In genomic region chr6:99425647-99426453, GRCh38 we compare ENCODE assay signal across 7 cellular contexts. TPM values are rescaled to one million over a fixed set of nuclear protein-coding genes. Genes with fewer than 3 reads are reported as not detected.
DNase-seq lines count a peak whose midpoint lies in the region; ATAC-seq, FAIRE-seq and TF ChIP-seq lines count a peak whose summit lies in the region.

No MANE protein-coding gene starts in this region.

- no peak for FAIRE-seq in K562 (lab: Jason Lieb, UNC)

- ATAC-seq in GM18502 (IDR thresholded peaks at IDR 0.05; ENCODE audit: poor library complexity, unreplicated experiment) (peak; percentile 62), HG02938 (IDR thresholded peaks at IDR 0.05; ENCODE audit: unreplicated experiment) (peak; percentile 43), K562 (peak; percentile 84)

- H3K4me3 ChIP-seq in K562 = peak overlapping the region; percentile 79
- H3K4me3 ChIP-seq in iPS DF 6.9 (ENCODE audit: low read length) = peak overlapping the region; percentile 69; the same call in 1 of the 2 replicates
- H3K4me3 ChIP-seq in sigmoid colon = peak overlapping the region; percentile 70 to 90 (median 78)

- BruUV-seq in K562 (replicated peaks; lab: Mats Ljungman, UMichigan) = TSS peak; percentile 68

- H3K4me1 ChIP-seq in K562 (replicated peaks in 1 of 2; ENCODE audit: control insufficient read depth in 2 of 2, insufficient read depth in 2 of 2, low read length in 2 of 2) (peaks cover 8 to 20% of the 10 kb centered on the region in 2 experiments; a peak in 4 of 5 replicates), iPS DF 6.9 (ENCODE audit: control insufficient read depth, insufficient read depth, low read length) (no peaks in the 10 kb centered on the region), sigmoid colon (peaks cover 0 to 57% (median 48%) of the 10 kb centered on the region in 4 donors)

- H3K36me3 ChIP-seq in K562 (ENCODE audit: control insufficient read depth, insufficient read depth, low read length) = peaks cover 35% of the 10 kb centered on the region
- H3K36me3 ChIP-seq in iPS DF 6.9 (ENCODE audit: control insufficient read depth, insufficient read depth, low read length) = no peaks in the 10 kb centered on the region
- peaks cover 0 to 4% (median 0%) of the 10 kb centered on the region in 4 donors for H3K36me3 ChIP-seq in sigmoid colon

- in situ Hi-C loops in K562 (cut with MboI) = no loop called here

- peaks cover 22% of the 10 kb centered on the region; the same call in 1 of the 2 replicates for H4K20me1 ChIP-seq in K562 (replicated peaks; ENCODE audit: control insufficient read depth, insufficient read depth, low read length)

- TF ChIP-seq RAD21 in K562 (CRISPR knock-in tag; conservative IDR thresholded peaks at IDR 0.05 in 1 of 2, IDR thresholded peaks at IDR 0.05 in 1 of 2) = peak; percentile 34 to 54

- TF ChIP-seq POLR2A in K562 (conservative IDR thresholded peaks at IDR 0.05) (peak; percentile 5), sigmoid colon (IDR thresholded peaks at IDR 0.05) (peak in 1 of 2 donors; percentile 9)

- H3K9me3 ChIP-seq in K562 (replicated peaks; ENCODE audit: control insufficient read depth, insufficient read depth, low read depth, low read length) = no peaks in the 10 kb centered on the region
- H3K9me3 ChIP-seq in iPS DF 6.9 (ENCODE audit: control insufficient read depth, insufficient read depth, low read length) = no peaks in the 10 kb centered on the region
- no peaks in the 10 kb centered on the region for H3K9me3 ChIP-seq in sigmoid colon

- DNase-seq in NCI-H1694 (lab: John Stamatoyannopoulos, UW) (peak; percentile 88), T1000 (lab: John Stamatoyannopoulos, UW) (peak; percentile 64), K562 (ENCODE audit: extremely low read depth in 1 of 4, low spot score in 3 of 4) (peak; percentile 67 to 96 (median 74)), iPS DF 6.9 (ENCODE audit: low read depth, low spot score) (peak; percentile 93), sigmoid colon (peak; percentile 93)

- TF ChIP-seq CTCF in K562 (IDR thresholded peaks at IDR 0.05 in 2 of 3, conservative IDR thresholded peaks at IDR 0.05 in 1 of 3; ENCODE audit: insufficient read depth in 2 of 3, low read depth in 1 of 3, low read length in 3 of 3) = peak; percentile 53 to 78 (median 75)
- TF ChIP-seq CTCF in sigmoid colon (IDR thresholded peaks at IDR 0.05) = peak; percentile 34 to 53 (median 42)

- intact Hi-C loops in K562 (cut with micrococcal nuclease) = loop anchor here (1.0 to 5.0 kb wide), 5 partner anchors 32 to 96 kb away; partner anchors contain the start of genes COQ3 and FAXC
- intact Hi-C loops in sigmoid colon (cut with DNase I) = loop anchor here (2.0 kb wide), 2 partner anchors 89 to 91 kb away; partner anchors contain the start of gene USP45

- H3K27me3 ChIP-seq in K562 (ENCODE audit: control insufficient read depth in 2 of 2, insufficient read depth in 2 of 2, low read length in 2 of 2) = no peaks in the 10 kb centered on the region
- no peaks in the 10 kb centered on the region for H3K27me3 ChIP-seq in iPS DF 6.9 (ENCODE audit: control insufficient read depth, insufficient read depth, low read length)
- no peaks in the 10 kb centered on the region for H3K27me3 ChIP-seq in sigmoid colon

- CTCF ChIA-PET in K562 (lab: Yijun Ruan, JAX; ENCODE audit: low intra/inter-chr PET ratio) = interaction anchor here (1.2 to 1.9 kb wide), 2 partner anchors 91 to 96 kb away, joined by 3 to 8 read pairs; no protein-coding TSS in a partner anchor

- POLR2A ChIA-PET in K562 (lab: Yijun Ruan, JAX) = interaction anchor here (0.8 to 2.8 kb wide), 16 partner anchors 9 to 204 kb away, joined by 3 to 15 read pairs (median 4); partner anchors contain the start of genes CCNC, COQ3 and USP45

- TF ChIP-seq EP300 in K562 (IDR thresholded peaks at IDR 0.05; ENCODE audit: low read length) (peak; percentile 38; the same call in 1 of the 2 replicates), sigmoid colon (IDR thresholded peaks at IDR 0.05) (peak in 1 of 4 donors; percentile 28)

- H3K79me2 ChIP-seq in K562 (ENCODE audit: control insufficient read depth, insufficient read depth, low read length) = peaks cover 60% of the 10 kb centered on the region

- WGBS in K562 (ENCODE audit: insufficient coverage, low coverage, missing lambda C conversion rate) = 1% methylated on average over 29 of the region's 29 CpGs
- no CpG with 5 or more reads among the region's 29 CpGs for WGBS in iPS DF 6.9 (ENCODE audit: insufficient coverage, insufficient read length)
- WGBS in sigmoid colon, 2 donors = 1 to 4% methylated on average over 29 of the region's 29 CpGs

- H3K9ac ChIP-seq in K562 (ENCODE audit: insufficient read depth in 1 of 2, low read depth in 2 of 2, low read length in 2 of 2) = peak overlapping the region; percentile 90 to 99

- peaks cover 4% of the 10 kb centered on the region for H3K9me1 ChIP-seq in K562 (ENCODE audit: control insufficient read depth, insufficient read depth, low read length)

- H3K4me2 ChIP-seq in K562 (ENCODE audit: insufficient read depth, low read length) = peak overlapping the region; percentile 93

- H2AFZ ChIP-seq in K562 (ENCODE audit: low read depth, low read length) = peak overlapping the region; percentile 98

- H3K27ac ChIP-seq in K562 (ENCODE audit: extremely low read depth, low read depth, low read length) (peak overlapping the region; percentile 100), iPS DF 6.9 (ENCODE audit: low read length) (no peak overlapping the region), sigmoid colon (peak overlapping the region; percentile 92 to 97 (median 96))

TF ChIP-seq in K562, 482 proteins besides CTCF, POLR2A, EP300 and RAD21 (continues in another document):
- TF ChIP-seq DNMT1 (IDR thresholded peaks at IDR 0.05) = no peak
- TF ChIP-seq THRA (IDR thresholded peaks at IDR 0.05) = peak; percentile 99

RNA-seq across cellular contexts. Expression of gene PNISR, which starts 0.7 kb away (rescaled TPM):
- total RNA-seq in K562 (2011; cell fraction: chromatin; rRNA removed; ENCODE audit: low replicate concordance) = 132 and 537 TPM in 2 replicates
- total RNA-seq in K562 (2011; cell fraction: nucleolus; rRNA removed) = 52.2 and 76.1 TPM in 2 replicates
- 205 and 438 TPM in 2 replicates for total RNA-seq in K562 (2011; cell fraction: nucleoplasm; rRNA removed)
- total RNA-seq in K562 (2014; rRNA removed) (97.4 and 104 TPM in 2 replicates), K562 (2014; rRNA removed; fragmentation: Illumina TruSeq; extraction: Trizol) (147 and 163 TPM in 2 replicates), K562 (2015; rRNA removed; fragmentation: Illumina TruSeq; extraction: Trizol) (135 and 150 TPM in 2 replicates), K562 (2021) (105 and 107 TPM in 2 replicates), sigmoid colon (100 to 1,000 TPM; 135 to 253 (median 150) TPM)
- polyA plus RNA-seq in K562 (2011; rRNA removed) (122 and 131 TPM in 2 replicates), K562 (2014; fragmentation: Illumina TruSeq; extraction: Trizol) (152 and 205 TPM in 2 replicates), K562 (2014; fragmentation: Nextera tagmentation; extraction: Ambion mirVana) (100 to 1,000 TPM; 108 to 112 TPM), K562 (2014; rRNA removed) (188 and 206 TPM in 2 replicates), sigmoid colon (10 to 100 TPM in 2 of 3 donors, 1 to 10 TPM in 1; 9.5 to 46.3 (median 18.0) TPM)
- 19.6 and 43.7 TPM in 2 replicates for polyA plus RNA-seq in K562 (2011; cell fraction: cytosol; rRNA removed)
- 345 and 382 TPM in 2 replicates for polyA plus RNA-seq in K562 (2011; cell fraction: nucleus; rRNA removed)
- polyA plus RNA-seq in K562 (2012) = 113 and 132 TPM in 2 replicates
- polyA minus RNA-seq in K562 (2011; rRNA and poly(A)+ RNA removed) = 87.7 and 99.4 TPM in 2 replicates
- polyA minus RNA-seq in K562 (2011; cell fraction: cytosol; rRNA and poly(A)+ RNA removed) = 18.7 and 23.8 TPM in 2 replicates
- 115 and 210 TPM in 2 replicates for polyA minus RNA-seq in K562 (2011; cell fraction: nucleus; rRNA and poly(A)+ RNA removed)

RNA-seq across cellular contexts. Expression of gene COQ3, which starts 31.9 kb away (rescaled TPM):
- 3.9 and 5.6 TPM in 2 replicates for total RNA-seq in K562 (2011; cell fraction: chromatin; rRNA removed; ENCODE audit: low replicate concordance)
- total RNA-seq in K562 (2011; cell fraction: nucleolus; rRNA removed) = 4.1 and 5.0 TPM in 2 replicates
- 5.9 and 6.6 TPM in 2 replicates for total RNA-seq in K562 (2011; cell fraction: nucleoplasm; rRNA removed)
- total RNA-seq in K562 (2014; rRNA removed) (14.4 and 16.9 TPM in 2 replicates), K562 (2014; rRNA removed; fragmentation: Illumina TruSeq; extraction: Trizol) (31.9 and 34.6 TPM in 2 replicates), K562 (2015; rRNA removed; fragmentation: Illumina TruSeq; extraction: Trizol) (25.2 and 28.2 TPM in 2 replicates), K562 (2021) (24.6 and 26.3 TPM in 2 replicates), sigmoid colon (1 to 10 TPM; 3.0 to 7.9 (median 7.4) TPM)
- polyA plus RNA-seq in K562 (2011; rRNA removed) (29.0 and 43.9 TPM in 2 replicates), K562 (2014; fragmentation: Illumina TruSeq; extraction: Trizol) (31.8 and 33.9 TPM in 2 replicates), K562 (2014; fragmentation: Nextera tagmentation; extraction: Ambion mirVana) (100 to 1,000 TPM; 111 to 137 TPM), K562 (2014; rRNA removed) (38.3 and 40.8 TPM in 2 replicates), sigmoid colon (10 to 100 TPM; 10.5 to 13.2 (median 12.6) TPM)
- 11.3 and 19.2 TPM in 2 replicates for polyA plus RNA-seq in K562 (2011; cell fraction: cytosol; rRNA removed)
- polyA plus RNA-seq in K562 (2011; cell fraction: nucleus; rRNA removed) = 11.5 and 15.4 TPM in 2 replicates
- polyA plus RNA-seq in K562 (2012) = 17.1 and 21.5 TPM in 2 replicates
- polyA minus RNA-seq in K562 (2011; rRNA and poly(A)+ RNA removed) = 15.4 and 18.4 TPM in 2 replicates
- polyA minus RNA-seq in K562 (2011; cell fraction: cytosol; rRNA and poly(A)+ RNA removed) = 6.6 and 8.0 TPM in 2 replicates
- 2.0 and 3.4 TPM in 2 replicates for polyA minus RNA-seq in K562 (2011; cell fraction: nucleus; rRNA and poly(A)+ RNA removed)
